Comparison of ENCODE assay signal across 1 cellular context in the genomic region with DNA sequence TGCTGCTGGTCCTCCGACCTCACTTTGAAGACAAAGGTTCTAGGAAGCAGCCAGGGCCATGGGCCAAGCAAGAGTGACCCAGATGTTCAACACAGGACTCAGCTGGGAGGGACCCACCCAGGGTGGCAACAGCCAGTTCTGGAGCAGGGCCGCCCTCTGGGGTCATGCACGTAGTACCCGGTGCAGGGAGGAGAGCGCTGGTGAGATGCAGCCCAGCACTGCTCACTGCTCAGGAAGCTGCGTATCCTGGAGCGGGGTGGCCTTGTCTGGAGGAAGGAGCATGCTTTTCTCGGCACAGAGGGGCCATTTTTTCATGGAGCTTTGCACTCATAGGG.
TF ChIP-seq lines count a peak whose summit lies in the region.

No MANE protein-coding gene starts in this region.

TF ChIP-seq in HepG2, 621 proteins besides CTCF, POLR2A, EP300 and RAD21 (continued from another document):
- TF ChIP-seq ZHX2 (IDR thresholded peaks at IDR 0.05; ENCODE audit: low read depth) (no peak), ZHX2 (CRISPR knock-in tag; IDR thresholded peaks at IDR 0.05; ENCODE audit: borderline replicate concordance) (no peak), CBX2 (IDR thresholded peaks at IDR 0.05; ENCODE audit: low read depth, low read length) (no peak), CBX2 (CRISPR knock-in tag; IDR thresholded peaks at IDR 0.05; ENCODE audit: low read depth) (no peak), KDM3A (CRISPR knock-in tag; IDR thresholded peaks at IDR 0.05; ENCODE audit: low read depth) (no peak), HES4 (CRISPR knock-in tag; IDR thresholded peaks at IDR 0.05; ENCODE audit: borderline replicate concordance) (no peak), ZNF256 (CRISPR knock-in tag; conservative IDR thresholded peaks at IDR 0.05) (no peak), ZNF7 (CRISPR knock-in tag; IDR thresholded peaks at IDR 0.05) (no peak), REPIN1 (CRISPR knock-in tag; IDR thresholded peaks at IDR 0.05; ENCODE audit: borderline replicate concordance, low read depth) (no peak), GTF3A (CRISPR knock-in tag; conservative IDR thresholded peaks at IDR 0.05) (no peak)
- TF ChIP-seq, protein P1, sequence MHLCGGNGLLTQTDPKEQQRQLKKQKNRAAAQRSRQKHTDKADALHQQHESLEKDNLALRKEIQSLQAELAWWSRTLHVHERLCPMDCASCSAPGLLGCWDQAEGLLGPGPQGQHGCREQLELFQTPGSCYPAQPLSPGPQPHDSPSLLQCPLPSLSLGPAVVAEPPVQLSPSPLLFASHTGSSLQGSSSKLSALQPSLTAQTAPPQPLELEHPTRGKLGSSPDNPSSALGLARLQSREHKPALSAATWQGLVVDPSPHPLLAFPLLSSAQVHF (CRISPR knock-in tag; IDR thresholded peaks at IDR 0.05): no peak
